Comparison of ENCODE assay signal across 17 cellular contexts in the genomic region with DNA sequence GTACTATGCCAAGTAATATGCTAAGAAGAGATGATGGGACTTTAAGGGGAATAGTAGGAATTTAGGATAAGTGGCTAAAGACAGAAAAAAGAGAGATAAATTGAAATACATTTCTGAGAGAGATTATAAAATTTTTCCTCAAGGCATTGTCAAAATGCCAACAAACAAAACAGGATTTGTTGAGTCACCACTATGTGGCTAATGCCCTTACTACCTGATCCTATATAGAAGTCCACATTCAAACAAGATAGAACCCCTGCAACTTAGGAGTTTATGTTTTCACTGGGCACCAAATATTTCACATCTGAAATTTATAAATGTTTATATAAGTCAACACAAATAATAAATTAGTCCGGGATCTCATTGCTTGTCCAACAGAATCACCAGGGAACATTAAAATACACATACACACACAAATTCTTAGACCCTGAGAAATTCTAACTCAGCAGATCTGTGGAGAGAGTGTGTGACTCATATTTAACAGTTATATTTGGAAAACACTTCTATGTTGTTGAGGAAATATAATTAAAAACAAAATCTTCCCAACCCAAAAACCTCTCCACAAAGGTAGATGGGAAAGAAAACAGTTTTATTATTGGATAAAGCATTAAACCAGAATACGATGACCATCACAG.
DNase-seq lines count a peak whose midpoint lies in the region; ATAC-seq and TF ChIP-seq lines count a peak whose summit lies in the region.
"Had no signal": no experiment of that assay in that cellular context is flagged by ENCODE, and none has a peak within 500 bp of the region (broad histone marks: within the 10 kb centered on the region; RNA-seq: fewer than 3 reads in every experiment).

No MANE protein-coding gene starts in this region.

- no peak overlapping the region for H3K9ac ChIP-seq in SK-N-MC (ENCODE audit: insufficient read length)

- DNase-seq in HT1080 (ENCODE audit: low read depth): peak; percentile 35
- DNase-seq in SK-N-MC (ENCODE audit: low read depth, low spot score): peak; percentile 47
- DNase-seq in epithelial cell of prostate (ENCODE audit: low read depth, low spot score): peak; percentile 6
- DNase-seq in retinal pigment epithelial cell (ENCODE audit: low read depth): peak; percentile 43
- no peak for DNase-seq in epidermal melanocyte (ENCODE audit: insufficient read length, low spot score)
- no peak for DNase-seq in dedifferentiated amniotic fluid mesenchymal stem cell (ENCODE audit: extremely low spot score)
- DNase-seq: CD4-positive, CD25-positive, alpha-beta regulatory T cell; EL; HFFc6; Karpas-422; MV-4-11; NCI-H1417 treated with DMSO at 0.1 percent for 48 hours; NCI-H1930; NCI-H446 treated with DMSO at 0.1 percent for 48 hours had no signal

- no peak for TF ChIP-seq CTCF in retinal pigment epithelial cell (conservative IDR thresholded peaks at IDR 0.05; ENCODE audit: low read depth, low read length)

- no peaks in the 10 kb centered on the region for H3K36me3 ChIP-seq in SK-N-MC (ENCODE audit: insufficient read depth, low read length)
- H3K36me3 ChIP-seq: SJSA1 had no signal

- 0 out of 2 replicates have a peak, but pooled peaks cover 3% of the 10 kb centered on the region for H3K9me3 ChIP-seq in SK-N-MC (ENCODE audit: low read depth, low read length)
- H3K9me3 ChIP-seq: SJSA1 had no signal

- no peak for ATAC-seq in HG02798 (IDR thresholded peaks at IDR 0.05; ENCODE audit: poor library complexity, unreplicated experiment)
- ATAC-seq: GM23338 had no signal

- H3K4me3 ChIP-seq in SK-N-MC: peak overlapping the region; percentile 32; the same call in 1 of the 2 replicates
- no peak overlapping the region for H3K4me3 ChIP-seq in retinal pigment epithelial cell (ENCODE audit: low read length)
- H3K4me3 ChIP-seq: GM23338, SJSA1 had no signal

- H3K27ac ChIP-seq in SK-N-MC (peak overlapping the region; percentile 76), epithelial cell of prostate (no peak overlapping the region)
- H3K27ac ChIP-seq: SJSA1 had no signal

Comparison
In these comparisons a context has a peak if more than half of its experiments do, and no peak if none do; other contexts are left out.
1. DNase-seq: peak in HT1080 (single experiment), SK-N-MC (single experiment), epithelial cell of prostate (single experiment) and retinal pigment epithelial cell (single experiment); none in epidermal melanocyte (single experiment) and dedifferentiated amniotic fluid mesenchymal stem cell (single experiment).